Comparison of ENCODE assay signal across 8 cellular contexts in genomic region chr15:40939909-40940801, GRCh38. TPM values are rescaled to one million over a fixed set of nuclear protein-coding genes. Genes with fewer than 3 reads are reported as not detected.
DNase-seq lines count a peak whose midpoint lies in the region; FAIRE-seq lines count a peak whose summit lies in the region.

No MANE protein-coding gene starts in this region.

- H3K27ac ChIP-seq in substantia nigra (ENCODE audit: low read depth, low read length, poor library complexity, severe bottlenecking) = peak overlapping the region; percentile 30

- CTCF ChIA-PET in activated CD4-positive, alpha-beta memory T cell treated with anti-CD3 and anti-CD28 coated beads, Interleukin-2, amount 10 ng/mL, durations not matched to agents 7 days and 5 days (lab: Charles Lee) = interaction anchor here (0.9 to 4.0 kb wide), 8 partner anchors 10 to 291 kb away, joined by 3 to 48 read pairs (median 8); partner anchors contain the start of genes CHAC1, CHP1 and EXD1

- no peak for FAIRE-seq in HTR-8/SVneo (lab: Jason Lieb, UNC)

- peak overlapping the region; percentile 47 for H3K27ac Mint-ChIP-seq in T-helper 1 cell treated with Interleukin-12 subunit alpha and Interleukin-12 subunit beta and Interleukin-4 antibody, amounts not matched to agents 30 μg/mL and 1 μg/mL, for 36 hours
- peak overlapping the region; percentile 2 for H3K27ac Mint-ChIP-seq in activated CD4-positive, alpha-beta memory T cell treated with anti-CD3 and anti-CD28 coated beads, Interleukin-2, amount 10 ng/mL, durations not matched to agents 7 days and 5 days
- H3K27ac Mint-ChIP-seq in immature natural killer cell = peak overlapping the region in 5 of 6 donors; percentile 8 to 76 (median 56)

- H3K9me3 Mint-ChIP-seq in T-helper 1 cell treated with Interleukin-12 subunit alpha and Interleukin-12 subunit beta and Interleukin-4 antibody, amounts not matched to agents 30 μg/mL and 1 μg/mL, for 36 hours = no peaks in the 10 kb centered on the region
- no peaks in the 10 kb centered on the region for H3K9me3 Mint-ChIP-seq in activated CD4-positive, alpha-beta memory T cell treated with anti-CD3 and anti-CD28 coated beads, Interleukin-2, amount 10 ng/mL, durations not matched to agents 7 days and 5 days
- H3K9me3 Mint-ChIP-seq in immature natural killer cell = no peaks in the 10 kb centered on the region

- DNase-seq in T-helper 1 cell (no peak), immature natural killer cell (no peak), substantia nigra (lab: John Stamatoyannopoulos, UW) (peak in 1 of 49 donors; percentile 27), GM03348 (ENCODE audit: low spot score) (no peak), AG08396 (ENCODE audit: low spot score) (no peak), HTR-8/SVneo (ENCODE audit: insufficient read length, low spot score) (no peak)
- no peak for DNase-seq in activated CD4-positive, alpha-beta memory T cell treated with anti-CD3 and anti-CD28 coated beads, Interleukin-2, amount 10 ng/mL, durations not matched to agents 7 days and 5 days

- H3K4me3 Mint-ChIP-seq in T-helper 1 cell treated with Interleukin-12 subunit alpha and Interleukin-12 subunit beta and Interleukin-4 antibody, amounts not matched to agents 30 μg/mL and 1 μg/mL, for 36 hours = peak overlapping the region; percentile 25
- H3K4me3 Mint-ChIP-seq in activated CD4-positive, alpha-beta memory T cell treated with anti-CD3 and anti-CD28 coated beads, Interleukin-2, amount 10 ng/mL, durations not matched to agents 7 days and 5 days = peak overlapping the region; percentile 9
- H3K4me3 Mint-ChIP-seq in immature natural killer cell = peak overlapping the region; percentile 40 to 65 (median 45)

- no peaks in the 10 kb centered on the region for H3K36me3 Mint-ChIP-seq in T-helper 1 cell treated with Interleukin-12 subunit alpha and Interleukin-12 subunit beta and Interleukin-4 antibody, amounts not matched to agents 30 μg/mL and 1 μg/mL, for 36 hours (ENCODE audit: low read depth)
- H3K36me3 Mint-ChIP-seq in activated CD4-positive, alpha-beta memory T cell treated with anti-CD3 and anti-CD28 coated beads, Interleukin-2, amount 10 ng/mL, durations not matched to agents 7 days and 5 days (ENCODE audit: low read depth) = no peaks in the 10 kb centered on the region
- H3K36me3 Mint-ChIP-seq in immature natural killer cell = no peaks in the 10 kb centered on the region

- POLR2A ChIA-PET in activated CD4-positive, alpha-beta memory T cell treated with anti-CD3 and anti-CD28 coated beads, Interleukin-2, amount 10 ng/mL, durations not matched to agents 7 days and 5 days (lab: Charles Lee) = interaction anchor here (1.0 to 3.1 kb wide), 5 partner anchors 12 to 37 kb away, joined by 3 to 50 read pairs (median 3); partner anchors contain the start of gene CHAC1

- H3K27me3 Mint-ChIP-seq in T-helper 1 cell treated with Interleukin-12 subunit alpha and Interleukin-12 subunit beta and Interleukin-4 antibody, amounts not matched to agents 30 μg/mL and 1 μg/mL, for 36 hours (ENCODE audit: low read depth) = no peaks in the 10 kb centered on the region
- H3K27me3 Mint-ChIP-seq in activated CD4-positive, alpha-beta memory T cell treated with anti-CD3 and anti-CD28 coated beads, Interleukin-2, amount 10 ng/mL, durations not matched to agents 7 days and 5 days = peaks cover 3% of the 10 kb centered on the region
- peaks cover 0 to 8% (median 3%) of the 10 kb centered on the region in 3 donors for H3K27me3 Mint-ChIP-seq in immature natural killer cell (ENCODE audit: low read depth in 3 of 3)

- H3K4me1 Mint-ChIP-seq in T-helper 1 cell treated with Interleukin-12 subunit alpha and Interleukin-12 subunit beta and Interleukin-4 antibody, amounts not matched to agents 30 μg/mL and 1 μg/mL, for 36 hours (ENCODE audit: low read depth) = peaks cover 24% of the 10 kb centered on the region
- H3K4me1 Mint-ChIP-seq in activated CD4-positive, alpha-beta memory T cell treated with anti-CD3 and anti-CD28 coated beads, Interleukin-2, amount 10 ng/mL, durations not matched to agents 7 days and 5 days = peaks cover 34% of the 10 kb centered on the region
- peaks cover 21 to 29% of the 10 kb centered on the region in 2 donors for H3K4me1 Mint-ChIP-seq in immature natural killer cell

RNA-seq across cellular contexts. Expression of gene DLL4, which starts 11.0 kb away (rescaled TPM):
- not detected for total RNA-seq in activated CD4-positive, alpha-beta memory T cell treated with anti-CD3 and anti-CD28 coated beads, Interleukin-2, amount 10 ng/mL, durations not matched to agents 7 days and 5 days
- not detected for polyA plus RNA-seq in immature natural killer cell

RNA-seq across cellular contexts. Expression of gene CHAC1, which starts 13.1 kb away (rescaled TPM):
- 10 to 100 TPM; 20.3 to 22.0 TPM for total RNA-seq in activated CD4-positive, alpha-beta memory T cell treated with anti-CD3 and anti-CD28 coated beads, Interleukin-2, amount 10 ng/mL, durations not matched to agents 7 days and 5 days
- under 1 TPM in 1 of 3 donors, not detected in 2; 0.77 TPM for polyA plus RNA-seq in immature natural killer cell

RNA-seq across cellular contexts. Expression of gene VPS18, which starts 45.9 kb away (rescaled TPM):
- total RNA-seq in activated CD4-positive, alpha-beta memory T cell treated with anti-CD3 and anti-CD28 coated beads, Interleukin-2, amount 10 ng/mL, durations not matched to agents 7 days and 5 days = 10 to 100 TPM; 16.3 to 17.1 TPM
- 10 to 100 TPM; 20.8 to 36.8 (median 35.3) TPM for polyA plus RNA-seq in immature natural killer cell

Comparison
In these comparisons a context has a peak if more than half of its experiments do, and no peak if none do; other contexts are left out.
1. H3K27ac Mint-ChIP-seq: peak in every context shown above with its lines; median percentile 56 in immature natural killer cell; 47 in T-helper 1 cell treated with Interleukin-12 subunit alpha and Interleukin-12 subunit beta and Interleukin-4 antibody, amounts not matched to agents 30 μg/mL and 1 μg/mL, for 36 hours; 2 in activated CD4-positive, alpha-beta memory T cell treated with anti-CD3 and anti-CD28 coated beads, Interleukin-2, amount 10 ng/mL, durations not matched to agents 7 days and 5 days.